ENCODE assay signal across 8 cellular contexts in the genomic region with DNA sequence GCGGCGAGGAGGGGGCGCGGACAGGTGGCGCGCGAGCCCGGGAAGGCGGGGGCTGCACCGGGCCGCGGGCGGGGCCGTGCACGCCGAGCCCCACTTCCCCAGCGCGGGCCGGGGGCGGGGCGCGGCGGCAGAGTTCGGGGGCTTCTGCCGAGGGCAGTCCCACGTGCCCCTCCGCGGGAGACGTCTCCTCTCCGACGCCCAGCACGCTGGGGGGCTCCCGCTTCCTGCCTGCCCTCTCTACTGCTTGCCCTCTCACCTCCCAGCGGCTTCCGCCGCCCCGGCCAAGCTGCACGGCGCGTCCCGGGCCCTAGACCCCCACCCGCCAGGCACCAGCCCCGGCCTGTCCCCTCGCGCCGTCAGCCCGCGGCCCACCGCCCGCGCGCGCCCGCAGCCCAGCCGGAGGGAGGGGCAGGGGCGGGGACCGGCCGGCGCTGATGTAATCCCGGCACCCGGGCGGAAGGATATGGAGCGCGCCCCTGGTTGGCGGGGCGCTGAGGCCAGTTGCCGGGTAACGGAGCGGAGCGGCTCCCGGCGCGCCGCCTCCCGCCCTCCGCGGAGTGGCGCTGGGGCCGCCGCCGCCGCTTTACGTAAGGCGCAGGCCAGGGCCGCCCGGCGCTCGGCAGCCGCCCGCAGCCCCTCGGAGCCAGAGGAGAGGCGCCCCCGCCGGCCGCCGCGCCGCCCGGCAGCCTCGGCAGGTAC. TPM values are rescaled to one million over a fixed set of nuclear protein-coding genes. Genes with fewer than 3 reads are reported as not detected.
DNase-seq lines count a peak whose midpoint lies in the region; TF ChIP-seq lines count a peak whose summit lies in the region.

A gene with protein sequence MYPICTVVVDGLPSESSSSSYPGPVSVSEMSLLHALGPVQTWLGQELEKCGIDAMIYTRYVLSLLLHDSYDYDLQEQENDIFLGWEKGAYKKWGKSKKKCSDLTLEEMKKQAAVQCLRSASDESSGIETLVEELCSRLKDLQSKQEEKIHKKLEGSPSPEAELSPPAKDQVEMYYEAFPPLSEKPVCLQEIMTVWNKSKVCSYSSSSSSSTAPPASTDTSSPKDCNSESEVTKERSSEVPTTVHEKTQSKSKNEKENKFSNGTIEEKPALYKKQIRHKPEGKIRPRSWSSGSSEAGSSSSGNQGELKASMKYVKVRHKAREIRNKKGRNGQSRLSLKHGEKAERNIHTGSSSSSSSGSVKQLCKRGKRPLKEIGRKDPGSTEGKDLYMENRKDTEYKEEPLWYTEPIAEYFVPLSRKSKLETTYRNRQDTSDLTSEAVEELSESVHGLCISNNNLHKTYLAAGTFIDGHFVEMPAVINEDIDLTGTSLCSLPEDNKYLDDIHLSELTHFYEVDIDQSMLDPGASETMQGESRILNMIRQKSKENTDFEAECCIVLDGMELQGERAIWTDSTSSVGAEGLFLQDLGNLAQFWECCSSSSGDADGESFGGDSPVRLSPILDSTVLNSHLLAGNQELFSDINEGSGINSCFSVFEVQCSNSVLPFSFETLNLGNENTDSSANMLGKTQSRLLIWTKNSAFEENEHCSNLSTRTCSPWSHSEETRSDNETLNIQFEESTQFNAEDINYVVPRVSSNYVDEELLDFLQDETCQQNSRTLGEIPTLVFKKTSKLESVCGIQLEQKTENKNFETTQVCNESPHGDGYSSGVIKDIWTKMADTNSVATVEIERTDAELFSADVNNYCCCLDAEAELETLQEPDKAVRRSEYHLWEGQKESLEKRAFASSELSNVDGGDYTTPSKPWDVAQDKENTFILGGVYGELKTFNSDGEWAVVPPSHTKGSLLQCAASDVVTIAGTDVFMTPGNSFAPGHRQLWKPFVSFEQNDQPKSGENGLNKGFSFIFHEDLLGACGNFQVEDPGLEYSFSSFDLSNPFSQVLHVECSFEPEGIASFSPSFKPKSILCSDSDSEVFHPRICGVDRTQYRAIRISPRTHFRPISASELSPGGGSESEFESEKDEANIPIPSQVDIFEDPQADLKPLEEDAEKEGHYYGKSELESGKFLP (N-terminal part only) (plus strand): TSS at position 581 of the 699 bp plus-strand sequence. CDS start 41,727 bp downstream, outside the sequence.

- DNase-seq in GM04504 (ENCODE audit: low read depth) (peak; percentile 87), HFF-Myc (ENCODE audit: extremely low read depth, low read depth) (peak; percentile 45), NB4 (ENCODE audit: low read depth) (peak; percentile 98), SK-N-MC (ENCODE audit: low read depth, low spot score) (no peak), globus pallidus (ENCODE audit: low spot score) (peak; percentile 92), occipital lobe (lab: John Stamatoyannopoulos, UW) (peak; percentile 80), suprapubic skin (ENCODE audit: low spot score in 2 of 2) (peak; percentile 90 to 91)
- DNase-seq in activated naive CD4-positive, alpha-beta T cell treated with anti-CD3 and anti-CD28 coated beads, Interleukin-2, amount 10 ng/mL, durations not matched to agents 7 days and 5 days: peak; percentile 90

- CTCF ChIA-PET in activated naive CD4-positive, alpha-beta T cell treated with anti-CD3 and anti-CD28 coated beads, Interleukin-2, amount 10 ng/mL, durations not matched to agents 7 days and 5 days (lab: Charles Lee): interaction anchor here (0.9 to 2.4 kb wide), 3 partner anchors 13 to 107 kb away, joined by 3 to 7 read pairs (median 6); no protein-coding TSS in a partner anchor

- no peaks in the 10 kb centered on the region; the same call in 1 of the 2 replicates for H3K36me3 ChIP-seq in SK-N-MC (ENCODE audit: insufficient read depth, low read length)
- no peaks in the 10 kb centered on the region for H3K36me3 ChIP-seq in suprapubic skin

- H3K27ac Mint-ChIP-seq in activated naive CD4-positive, alpha-beta T cell treated with anti-CD3 and anti-CD28 coated beads, Interleukin-2, amount 10 ng/mL, durations not matched to agents 7 days and 5 days: peak within 1 kb of the TSS; percentile 91

- peak within 1 kb of the TSS; percentile 80 for H3K4me3 Mint-ChIP-seq in activated naive CD4-positive, alpha-beta T cell treated with anti-CD3 and anti-CD28 coated beads, Interleukin-2, amount 10 ng/mL, durations not matched to agents 7 days and 5 days

- H3K9me3 Mint-ChIP-seq in activated naive CD4-positive, alpha-beta T cell treated with anti-CD3 and anti-CD28 coated beads, Interleukin-2, amount 10 ng/mL, durations not matched to agents 7 days and 5 days: no peaks in the 10 kb centered on the region

- TF ChIP-seq CTCF in HFF-Myc (IDR thresholded peaks at IDR 0.05; ENCODE audit: low read depth, low read length, missing control alignments) (no peak), NB4 (IDR thresholded peaks at IDR 0.05; ENCODE audit: low read depth, low read length) (no peak), suprapubic skin (IDR thresholded peaks at IDR 0.05) (no peak)

- H3K4me1 ChIP-seq in suprapubic skin: peaks cover 40% of the 10 kb centered on the region

- peak within 1 kb of the TSS; percentile 89 for H3K27ac ChIP-seq in SK-N-MC
- H3K27ac ChIP-seq in suprapubic skin: peak within 1 kb of the TSS; percentile 99

- peak within 1 kb of the TSS; percentile 94 for H3K9ac ChIP-seq in SK-N-MC (ENCODE audit: insufficient read length)

- H3K4me1 Mint-ChIP-seq in activated naive CD4-positive, alpha-beta T cell treated with anti-CD3 and anti-CD28 coated beads, Interleukin-2, amount 10 ng/mL, durations not matched to agents 7 days and 5 days: peaks cover 58% of the 10 kb centered on the region

- TF ChIP-seq POLR2A in NB4 (IDR thresholded peaks at IDR 0.05; ENCODE audit: extremely low read depth, insufficient read length) (peak; percentile 51), suprapubic skin (IDR thresholded peaks at IDR 0.05) (peak; percentile 89 to 95)

- no peaks in the 10 kb centered on the region for H3K27me3 ChIP-seq in suprapubic skin

- H3K4me3 ChIP-seq in HFF-Myc (replicated peaks; ENCODE audit: low read depth, low read length) (peak within 1 kb of the TSS; percentile 90), NB4 (ENCODE audit: low read depth, low read length) (peak within 1 kb of the TSS; percentile 69), SK-N-MC (peak within 1 kb of the TSS; percentile 83), suprapubic skin (peak within 1 kb of the TSS; percentile 100)

- TF ChIP-seq EP300 in suprapubic skin (IDR thresholded peaks at IDR 0.05): no peak

- H3K36me3 Mint-ChIP-seq in activated naive CD4-positive, alpha-beta T cell treated with anti-CD3 and anti-CD28 coated beads, Interleukin-2, amount 10 ng/mL, durations not matched to agents 7 days and 5 days: peaks cover 6% of the 10 kb centered on the region

- no peaks in the 10 kb centered on the region for H3K9me3 ChIP-seq in SK-N-MC (ENCODE audit: low read depth, low read length)
- H3K9me3 ChIP-seq in suprapubic skin: no peaks in the 10 kb centered on the region

- H3K27me3 Mint-ChIP-seq in activated naive CD4-positive, alpha-beta T cell treated with anti-CD3 and anti-CD28 coated beads, Interleukin-2, amount 10 ng/mL, durations not matched to agents 7 days and 5 days: peaks cover 4% of the 10 kb centered on the region

- WGBS in suprapubic skin: 0% methylated on average over 25 of the region's 100 CpGs

RNA-seq across cellular contexts. Expression of the gene that starts here (rescaled TPM):
- total RNA-seq in occipital lobe: 50.8 TPM
- 10 to 100 TPM; 27.6 to 34.1 (median 32.7) TPM for total RNA-seq in suprapubic skin
